Comparison of ENCODE assay signal across 8 cellular contexts in the genomic region with DNA sequence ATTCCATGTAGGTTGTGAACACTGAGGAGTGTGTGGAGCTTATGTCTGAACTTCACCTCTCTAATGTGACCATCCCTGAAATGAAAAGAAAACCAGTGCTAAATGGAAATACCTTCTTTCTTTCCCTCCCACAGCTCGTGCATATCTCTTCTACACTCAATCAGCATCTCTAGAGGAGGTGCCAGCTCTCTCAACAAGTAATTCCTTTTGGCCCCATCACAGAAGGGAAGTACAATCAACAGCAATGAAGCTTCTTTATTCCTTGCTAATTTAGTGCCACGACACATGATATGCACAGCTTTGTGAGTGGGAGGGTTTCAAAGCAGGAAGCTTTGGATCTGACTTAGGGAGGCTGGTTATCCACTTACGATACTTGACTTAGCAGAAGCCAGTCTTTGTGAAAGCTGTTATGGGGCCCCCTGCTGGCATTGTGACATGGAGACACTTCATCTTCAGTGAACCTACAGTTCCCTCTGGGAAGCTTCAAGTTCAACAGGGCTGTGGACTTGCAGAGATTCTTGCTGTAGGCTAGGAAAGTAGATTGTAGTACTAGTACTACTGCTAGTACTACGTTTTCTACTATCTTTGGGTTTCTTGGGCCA.
DNase-seq lines count a peak whose midpoint lies in the region; ATAC-seq, FAIRE-seq and TF ChIP-seq lines count a peak whose summit lies in the region.

No MANE protein-coding gene starts in this region.

- TF ChIP-seq POLR2A in lower leg skin (IDR thresholded peaks at IDR 0.05) = no peak

- H3K4me3 Mint-ChIP-seq in chondrocyte (ENCODE audit: unreplicated experiment) = no peak overlapping the region

- H3K9me3 ChIP-seq in thoracic aorta = no peaks in the 10 kb centered on the region

- peak; percentile 4 for DNase-seq in activated T-cell treated with anti-CD3 and anti-CD28 coated beads for 1 hour (ENCODE audit: low read depth)
- no peak for DNase-seq in activated T-cell treated with anti-CD3 and anti-CD28 coated beads, Interleukin-2, amount 50 U/mL, for 1 hour
- peak; percentile 10 for DNase-seq in HTR-8/SVneo (ENCODE audit: insufficient read length, low spot score)
- peak; percentile 16 for DNase-seq in SHP77 treated with DMSO at 0.1 percent for 48 hours (lab: John Stamatoyannopoulos, UW)
- DNase-seq in chondrocyte (ENCODE audit: low spot score) = no peak
- peak; percentile 44 to 92 for DNase-seq in lower leg skin (ENCODE audit: low spot score in 2 of 2)
- DNase-seq in thoracic aorta (ENCODE audit: low spot score) = no peak

- H3K27me3 ChIP-seq in thoracic aorta (replicated peaks; ENCODE audit: insufficient read depth) = no peaks in the 10 kb centered on the region

- no peaks in the 10 kb centered on the region for H3K27me3 Mint-ChIP-seq in chondrocyte (ENCODE audit: low read depth)

- H3K4me1 Mint-ChIP-seq in chondrocyte (ENCODE audit: low read depth) = no peaks in the 10 kb centered on the region

- ATAC-seq in thoracic aorta (ENCODE audit: insufficient number of reproducible peaks, low FRiP score, low read depth) (no peak), GM21367 (IDR thresholded peaks at IDR 0.05; ENCODE audit: unreplicated experiment) (no peak)

- H3K36me3 ChIP-seq in thoracic aorta = no peaks in the 10 kb centered on the region

- H3K36me3 Mint-ChIP-seq in chondrocyte (ENCODE audit: low read depth) = no peaks in the 10 kb centered on the region

- H3K27ac ChIP-seq in thoracic aorta = no peak overlapping the region

- H3K4me3 ChIP-seq in lower leg skin (ENCODE audit: low read depth, poor library complexity, severe bottlenecking) (no peak overlapping the region), thoracic aorta (no peak overlapping the region)

- H3K27ac Mint-ChIP-seq in chondrocyte (ENCODE audit: unreplicated experiment) = no peak overlapping the region

- 42 to 50% methylated on average over 4 of the region's 4 CpGs for WGBS in lower leg skin, 2 donors

- TF ChIP-seq CTCF in chondrocyte (IDR thresholded peaks at IDR 0.05) (peak; percentile 59), lower leg skin (IDR thresholded peaks at IDR 0.05) (no peak), thoracic aorta (IDR thresholded peaks at IDR 0.05) (peak; percentile 29)

- peaks cover 4% of the 10 kb centered on the region for H3K9me3 Mint-ChIP-seq in chondrocyte (ENCODE audit: low read depth)

- intact Hi-C loops in lower leg skin (cut with DNase I; ENCODE audit: low total_unique reads) = no loop called here

- no peaks in the 10 kb centered on the region for H3K4me1 ChIP-seq in thoracic aorta (ENCODE audit: control insufficient read depth in 1 of 2, low read depth in 2 of 2)

- FAIRE-seq in HTR-8/SVneo (lab: Jason Lieb, UNC) = no peak

Comparison
In these comparisons a context has a peak if more than half of its experiments do, and no peak if none do; other contexts are left out.
1. DNase-seq: peak in activated T-cell treated with anti-CD3 and anti-CD28 coated beads for 1 hour (single experiment), HTR-8/SVneo (single experiment), SHP77 treated with DMSO at 0.1 percent for 48 hours (single experiment) and lower leg skin (2 of 2); none in activated T-cell treated with anti-CD3 and anti-CD28 coated beads, Interleukin-2, amount 50 U/mL, for 1 hour (single experiment), chondrocyte (single experiment) and thoracic aorta (single experiment).
2. CTCF ChIP-seq: peak in chondrocyte (single experiment) and thoracic aorta (single experiment); none in lower leg skin (0 of 3).